10 cellular contexts compared by ENCODE assay signal in the genomic region with DNA sequence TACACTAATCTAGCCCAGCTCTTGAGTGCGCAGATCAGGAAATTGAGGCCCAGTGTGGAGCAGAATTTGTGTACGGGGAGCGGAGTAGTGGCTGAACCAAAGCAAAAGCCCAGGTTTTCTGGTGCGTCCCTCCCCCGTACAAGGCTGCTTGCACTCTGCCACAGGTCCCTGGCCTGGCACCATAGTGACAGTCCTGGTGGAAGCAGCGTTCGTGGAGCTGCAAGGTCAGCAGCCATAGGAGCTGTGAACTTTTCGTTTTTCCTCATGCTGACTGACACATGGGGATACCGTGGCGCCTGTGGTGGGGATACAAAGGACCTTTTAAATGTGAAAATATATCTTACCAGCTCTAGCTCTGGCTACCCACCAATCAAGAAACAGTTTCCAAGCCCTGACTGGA. TPM values are rescaled to one million over a fixed set of nuclear protein-coding genes. Genes with fewer than 3 reads are reported as not detected.
DNase-seq lines count a peak whose midpoint lies in the region; ATAC-seq and TF ChIP-seq lines count a peak whose summit lies in the region.
"Had no signal": no experiment of that assay in that cellular context is flagged by ENCODE, and none has a peak within 500 bp of the region (broad histone marks: within the 10 kb centered on the region; RNA-seq: fewer than 3 reads in every experiment).

No MANE protein-coding gene starts in this region.

- no peaks in the 10 kb centered on the region for H3K27me3 Mint-ChIP-seq in CD4-positive, CD25-positive, alpha-beta regulatory T cell
- H3K27me3 Mint-ChIP-seq in activated T-cell treated with anti-CD3 and anti-CD28 coated beads, Interleukin-2, amount 50 U/mL, for 4 hours (ENCODE audit: low read depth), result no peaks in the 10 kb centered on the region
- no peaks in the 10 kb centered on the region for H3K27me3 Mint-ChIP-seq in natural killer cell (ENCODE audit: low read depth in 2 of 2)

- no peak for ATAC-seq in CD4-positive, CD25-positive, alpha-beta regulatory T cell (ENCODE audit: low read depth in 2 of 2)
- ATAC-seq in activated T-cell treated with anti-CD3 and anti-CD28 coated beads, Interleukin-2, amount 50 U/mL, for 4 hours, result no peak
- no peak for ATAC-seq in natural killer cell

- H3K9me3 Mint-ChIP-seq in CD4-positive, CD25-positive, alpha-beta regulatory T cell, result no peaks in the 10 kb centered on the region
- H3K9me3 Mint-ChIP-seq in activated T-cell treated with anti-CD3 and anti-CD28 coated beads, Interleukin-2, amount 50 U/mL, for 4 hours, result no peaks in the 10 kb centered on the region
- no peaks in the 10 kb centered on the region for H3K9me3 Mint-ChIP-seq in natural killer cell

- H3K27ac ChIP-seq in CD4-positive, CD25-positive, alpha-beta regulatory T cell (ENCODE audit: insufficient read depth, low read length, poor library complexity, severe bottlenecking), result peak overlapping the region; percentile 95

- H3K27ac Mint-ChIP-seq in CD4-positive, CD25-positive, alpha-beta regulatory T cell, result peak overlapping the region; percentile 97 to 99 (median 98)
- H3K27ac Mint-ChIP-seq in natural killer cell, result peak overlapping the region; percentile 93

- TF ChIP-seq CTCF in natural killer cell (IDR thresholded peaks at IDR 0.05), result no peak
- no peak for TF ChIP-seq CTCF in GM10266 (IDR thresholded peaks at IDR 0.05; ENCODE audit: control insufficient read depth, insufficient read depth, low read depth, missing control alignments)

- H3K4me1 Mint-ChIP-seq in CD4-positive, CD25-positive, alpha-beta regulatory T cell, result peaks cover 6 to 76% (median 46%) of the 10 kb centered on the region in 4 donors
- peaks cover 97% of the 10 kb centered on the region for H3K4me1 Mint-ChIP-seq in activated T-cell treated with anti-CD3 and anti-CD28 coated beads, Interleukin-2, amount 50 U/mL, for 4 hours (ENCODE audit: low read depth)
- H3K4me1 Mint-ChIP-seq in natural killer cell, result peaks cover 92 to 98% of the 10 kb centered on the region in 2 donors

- in situ Hi-C loops in HAP-1 (cut with MboI; ENCODE audit: low sequenced_read_pairs), result no loop called here

- H3K36me3 ChIP-seq in CD4-positive, CD25-positive, alpha-beta regulatory T cell (ENCODE audit: control insufficient read depth, insufficient read depth, low read length), result peaks cover 23% of the 10 kb centered on the region
- no peaks in the 10 kb centered on the region for H3K36me3 ChIP-seq in HAP-1 (replicated peaks)

- H3K36me3 Mint-ChIP-seq in CD4-positive, CD25-positive, alpha-beta regulatory T cell, result peaks cover 52% of the 10 kb centered on the region
- H3K36me3 Mint-ChIP-seq in activated T-cell treated with anti-CD3 and anti-CD28 coated beads, Interleukin-2, amount 50 U/mL, for 4 hours (ENCODE audit: insufficient read depth), result peaks cover 1% of the 10 kb centered on the region
- no peaks in the 10 kb centered on the region for H3K36me3 Mint-ChIP-seq in natural killer cell

- no peaks in the 10 kb centered on the region for H3K9me3 ChIP-seq in CD4-positive, CD25-positive, alpha-beta regulatory T cell (ENCODE audit: control insufficient read depth in 2 of 2, low read length in 2 of 2)
- H3K9me3 ChIP-seq in HAP-1, result no peaks in the 10 kb centered on the region

- H3K4me3 Mint-ChIP-seq in CD4-positive, CD25-positive, alpha-beta regulatory T cell, result peak overlapping the region; percentile 90 to 99 (median 94)
- H3K4me3 Mint-ChIP-seq in activated T-cell treated with anti-CD3 and anti-CD28 coated beads, Interleukin-2, amount 50 U/mL, for 4 hours, result peak overlapping the region; percentile 83
- H3K4me3 Mint-ChIP-seq in natural killer cell, result peak overlapping the region; percentile 90

- peaks cover 92% of the 10 kb centered on the region for H3K4me1 ChIP-seq in CD4-positive, CD25-positive, alpha-beta regulatory T cell (ENCODE audit: control insufficient read depth, insufficient read depth, low read length, poor library complexity, severe bottlenecking)
- H3K4me1 ChIP-seq in HAP-1, result no peaks in the 10 kb centered on the region

- DNase-seq in CD4-positive, CD25-positive, alpha-beta regulatory T cell, result peak in 1 of 3 donors; percentile 56
- DNase-seq in activated T-cell treated with anti-CD3 and anti-CD28 coated beads, Interleukin-2, amount 50 U/mL, for 4 hours, result no peak
- peak; percentile 29 for DNase-seq in natural killer cell
- DNase-seq in nucleus accumbens (lab: John Stamatoyannopoulos, UW), result no peak
- no peak for DNase-seq in HAP-1 (ENCODE audit: low spot score in 2 of 2)
- no peak for DNase-seq in NCI-H187 treated with DMSO at 0.1 percent for 48 hours (lab: John Stamatoyannopoulos, UW)
- no peak for DNase-seq in GM10266 (ENCODE audit: extremely low spot score)
- DNase-seq: amniotic stem cell, NCI-H526 had no signal

- intact Hi-C loops in natural killer cell (cut with micrococcal nuclease), result loop anchor here (1.0 to 5.0 kb wide), 3 partner anchors 10 to 1755 kb away; partner anchors contain the start of gene YY1

- no peaks in the 10 kb centered on the region for H3K27me3 ChIP-seq in CD4-positive, CD25-positive, alpha-beta regulatory T cell (ENCODE audit: control insufficient read depth, insufficient read depth, low read length)
- no peaks in the 10 kb centered on the region for H3K27me3 ChIP-seq in HAP-1 (ENCODE audit: low read depth)

- H3K4me3 ChIP-seq in CD4-positive, CD25-positive, alpha-beta regulatory T cell (ENCODE audit: low read depth, low read length), result peak overlapping the region; percentile 100
- no peak overlapping the region for H3K4me3 ChIP-seq in HAP-1

- peak; percentile 44 for TF ChIP-seq POLR2A in GM19099 (IDR thresholded peaks at IDR 0.05; ENCODE audit: extremely low read depth, insufficient read length, low read depth)

RNA-seq across cellular contexts. Expression of gene EVL, which starts 1.8 kb away (rescaled TPM):
- total RNA-seq in CD4-positive, CD25-positive, alpha-beta regulatory T cell, result 1,219 TPM
- polyA plus RNA-seq in CD4-positive, CD25-positive, alpha-beta regulatory T cell, result 100 to 1,000 TPM; 118 to 141 (median 136) TPM
- 100 to 1,000 TPM in 2 of 3 donors, 10 to 100 TPM in 1; 79.4 to 112 (median 107) TPM for total RNA-seq in activated T-cell treated with anti-CD3 and anti-CD28 coated beads, Interleukin-2, amount 50 U/mL, for 4 hours
- 1,000 to 10,000 TPM in 1 of 3 donors, 100 to 1,000 TPM in 2; 882 to 1,108 (median 986) TPM for total RNA-seq in natural killer cell

Comparison
In these comparisons a context has a peak if more than half of its experiments do, and no peak if none do; other contexts are left out.
1. RNA of gene EVL, which starts 1.8 kb away (total RNA-seq): 1,219 TPM in CD4-positive, CD25-positive, alpha-beta regulatory T cell (single experiment) and 882 to 1,108 TPM in natural killer cell; 79.4 to 112 TPM in activated T-cell treated with anti-CD3 and anti-CD28 coated beads, Interleukin-2, amount 50 U/mL, for 4 hours; every median in the first group is over 4 times any median in the second.
2. Peak in every context shown above with its lines, with median percentiles within 50 percentile points of each other: H3K4me3 Mint-ChIP-seq.